Comparison of ENCODE assay signal across 25 cellular contexts in genomic region chr2:196204991-196205766, GRCh38. TPM values are rescaled to one million over a fixed set of nuclear protein-coding genes. Genes with fewer than 3 reads are reported as not detected.
A peak's percentile ranks its signal among the peaks of the same experiment; 100 is the strongest.
DNase-seq lines count a peak whose midpoint lies in the region; ATAC-seq, FAIRE-seq and TF ChIP-seq lines count a peak whose summit lies in the region.
"Had no signal": no experiment of that assay in that cellular context is flagged by ENCODE, and none has a peak within 500 bp of the region (broad histone marks: within the 10 kb centered on the region; RNA-seq: fewer than 3 reads in every experiment).

No MANE protein-coding gene starts in this region.

- H3K27me3 Mint-ChIP-seq in activated naive CD8-positive, alpha-beta T cell = no peaks in the 10 kb centered on the region
- no peaks in the 10 kb centered on the region for H3K27me3 Mint-ChIP-seq in activated naive CD8-positive, alpha-beta T cell treated with anti-CD3 and anti-CD28 coated beads for 36 hours
- H3K27me3 Mint-ChIP-seq in stimulated activated memory B cell treated with anti-CD40 and anti-IgM and Interleukin-4, amounts not matched to agents 10 μg/mL and 1 μg/mL and 100 μg/mL, for 72 hours = no peaks in the 10 kb centered on the region
- H3K27me3 Mint-ChIP-seq: CD8-positive, alpha-beta memory T cell had no signal

- peaks cover 5% of the 10 kb centered on the region for H3K36me3 Mint-ChIP-seq in activated naive CD8-positive, alpha-beta T cell
- peaks cover 11% of the 10 kb centered on the region for H3K36me3 Mint-ChIP-seq in activated naive CD8-positive, alpha-beta T cell treated with anti-CD3 and anti-CD28 coated beads for 36 hours
- no peaks in the 10 kb centered on the region for H3K36me3 Mint-ChIP-seq in stimulated activated memory B cell treated with anti-CD40 and anti-IgM and Interleukin-4, amounts not matched to agents 10 μg/mL and 1 μg/mL and 100 μg/mL, for 72 hours
- H3K36me3 Mint-ChIP-seq: CD8-positive, alpha-beta memory T cell had no signal

- DNase-seq in activated naive CD8-positive, alpha-beta T cell treated with anti-CD3 and anti-CD28 coated beads for 36 hours = no peak
- DNase-seq in GM19239 (ENCODE audit: insufficient read length, low spot score) = no peak
- no peak for DNase-seq in NCI-H510A (lab: John Stamatoyannopoulos, UW)
- DNase-seq in NCI-H2029 treated with DMSO at 0.1 percent for 48 hours (lab: John Stamatoyannopoulos, UW) = no peak
- DNase-seq: activated naive CD4-positive, alpha-beta T cell treated with anti-CD3 and anti-CD28 coated beads for 36 hours; CD8-positive, alpha-beta memory T cell; cerebellar nuclear complex; DMS153; GDM1; hippocampal formation; mucosa of descending colon; NCI-H1092; NCI-H2081; NCI-H446; PC-3; SHP77; sigmoid colon; stimulated activated CD4-positive, alpha-beta T cell treated with anti-CD3 and anti-CD28 coated beads, Interleukin-15, amount 100 ng/mL, for 24 hours had no signal

- peak; percentile 26 for FAIRE-seq in GM19239 (lab: Jason Lieb, UNC)
- FAIRE-seq: frontal cortex, TTC549 had no signal

- H3K4me1 Mint-ChIP-seq in activated naive CD8-positive, alpha-beta T cell (ENCODE audit: low read depth) = peaks cover 59% of the 10 kb centered on the region
- H3K4me1 Mint-ChIP-seq in activated naive CD8-positive, alpha-beta T cell treated with anti-CD3 and anti-CD28 coated beads for 36 hours = peaks cover 50% of the 10 kb centered on the region
- peaks cover 37% of the 10 kb centered on the region for H3K4me1 Mint-ChIP-seq in stimulated activated memory B cell treated with anti-CD40 and anti-IgM and Interleukin-4, amounts not matched to agents 10 μg/mL and 1 μg/mL and 100 μg/mL, for 72 hours
- H3K4me1 Mint-ChIP-seq: neural crest cell had no signal

- H3K27ac ChIP-seq in VCaP = peak overlapping the region; percentile 72; the same call in 1 of the 2 replicates
- H3K27ac ChIP-seq: KMS-11, sigmoid colon had no signal

- no peak for TF ChIP-seq CTCF in VCaP (conservative IDR thresholded peaks at IDR 0.05)

- no peak overlapping the region for H3K4me3 Mint-ChIP-seq in activated naive CD8-positive, alpha-beta T cell
- H3K4me3 Mint-ChIP-seq in activated naive CD8-positive, alpha-beta T cell treated with anti-CD3 and anti-CD28 coated beads for 36 hours = no peak overlapping the region
- no peak overlapping the region for H3K4me3 Mint-ChIP-seq in stimulated activated memory B cell treated with anti-CD40 and anti-IgM and Interleukin-4, amounts not matched to agents 10 μg/mL and 1 μg/mL and 100 μg/mL, for 72 hours
- H3K4me3 Mint-ChIP-seq: activated naive CD4-positive, alpha-beta T cell treated with anti-CD3 and anti-CD28 coated beads for 36 hours; CD8-positive, alpha-beta memory T cell; neural crest cell had no signal

- H3K9me3 Mint-ChIP-seq in activated naive CD8-positive, alpha-beta T cell (ENCODE audit: low read depth) = no peaks in the 10 kb centered on the region
- peaks cover 4% of the 10 kb centered on the region for H3K9me3 Mint-ChIP-seq in activated naive CD8-positive, alpha-beta T cell treated with anti-CD3 and anti-CD28 coated beads for 36 hours
- no peaks in the 10 kb centered on the region for H3K9me3 Mint-ChIP-seq in stimulated activated memory B cell treated with anti-CD40 and anti-IgM and Interleukin-4, amounts not matched to agents 10 μg/mL and 1 μg/mL and 100 μg/mL, for 72 hours
- H3K9me3 Mint-ChIP-seq: activated naive CD4-positive, alpha-beta T cell treated with anti-CD3 and anti-CD28 coated beads for 36 hours; CD8-positive, alpha-beta memory T cell; neural crest cell had no signal

- peak overlapping the region; percentile 41 for H3K27ac Mint-ChIP-seq in activated naive CD8-positive, alpha-beta T cell
- no peak overlapping the region for H3K27ac Mint-ChIP-seq in activated naive CD8-positive, alpha-beta T cell treated with anti-CD3 and anti-CD28 coated beads for 36 hours
- no peak overlapping the region for H3K27ac Mint-ChIP-seq in stimulated activated memory B cell treated with anti-CD40 and anti-IgM and Interleukin-4, amounts not matched to agents 10 μg/mL and 1 μg/mL and 100 μg/mL, for 72 hours
- H3K27ac Mint-ChIP-seq: activated naive CD4-positive, alpha-beta T cell treated with anti-CD3 and anti-CD28 coated beads for 36 hours had no signal

- ATAC-seq in stimulated activated memory B cell treated with anti-CD40 and anti-IgM and Interleukin-4, amounts not matched to agents 10 μg/mL and 1 μg/mL and 100 μg/mL, for 72 hours = peak; percentile 70
- ATAC-seq: mucosa of descending colon, PC-3 had no signal

RNA-seq across cellular contexts. Expression of gene STK17B, which starts 33.8 kb away (rescaled TPM):
- 100 to 1,000 TPM; 151 to 157 TPM for total RNA-seq in activated naive CD8-positive, alpha-beta T cell treated with anti-CD3 and anti-CD28 coated beads for 36 hours
